27 cellular contexts compared by ENCODE assay signal in genomic region chr13:27595055-27595811, GRCh38. TPM values are rescaled to one million over a fixed set of nuclear protein-coding genes. Genes with fewer than 3 reads are reported as not detected.
DNase-seq lines count a peak whose midpoint lies in the region; ATAC-seq, FAIRE-seq and TF ChIP-seq lines count a peak whose summit lies in the region.
"Had no signal": no experiment of that assay in that cellular context is flagged by ENCODE, and none has a peak within 500 bp of the region (broad histone marks: within the 10 kb centered on the region; RNA-seq: fewer than 3 reads in every experiment).

No MANE protein-coding gene starts in this region.

- BruUV-seq in HepG2 (replicated peaks; lab: Mats Ljungman, UMichigan) = no TSS peak

- POLR2A ChIA-PET in HepG2 (lab: Yijun Ruan, JAX) = no interaction called here

- TF ChIP-seq RAD21 in HepG2 (CRISPR knock-in tag; IDR thresholded peaks at IDR 0.05) = no peak

- peaks cover 0 to 44% (median 12%) of the 10 kb centered on the region in 11 experiments; a peak in 8 of 22 replicates for H4K20me1 ChIP-seq in BLaER1 treated with 17β-estradiol and CSF1 and Interleukin-3, amounts not matched to agents 10 nM and 100 nM
- peaks cover 28% of the 10 kb centered on the region for H4K20me1 ChIP-seq in HepG2 (ENCODE audit: insufficient read depth, low read length)

- no peak overlapping the region for H3K9ac ChIP-seq in BLaER1 treated with 17β-estradiol and CSF1 and Interleukin-3, amounts not matched to agents 10 nM and 100 nM
- H3K9ac ChIP-seq in HepG2 (ENCODE audit: insufficient read depth, low read depth, low read length) = no peak overlapping the region

- peaks cover 0 to 1% (median 0%) of the 10 kb centered on the region in 11 experiments; a peak in 1 of 22 replicates for H3K9me3 ChIP-seq in BLaER1 treated with 17β-estradiol and CSF1 and Interleukin-3, amounts not matched to agents 10 nM and 100 nM (replicated peaks in 1 of 11)
- no peaks in the 10 kb centered on the region for H3K9me3 ChIP-seq in HepG2 (ENCODE audit: low read length)
- H3K9me3 ChIP-seq: left ventricle myocardium inferior, neutrophil, Peyer's patch, psoas muscle, suprapubic skin had no signal

- H3K36me3 Mint-ChIP-seq in mesothelial cell of epicardium = no peaks in the 10 kb centered on the region
- H3K36me3 Mint-ChIP-seq: CD4-positive, alpha-beta memory T cell; stimulated activated effector memory CD8-positive, alpha-beta T cell treated with anti-CD3 and anti-CD28 coated beads, Interleukin-12 subunit alpha, Interleukin-12 subunit beta, amount 100 ng/mL, for 72 hours had no signal

- H3K4me3 Mint-ChIP-seq in mesothelial cell of epicardium = no peak overlapping the region
- H3K4me3 Mint-ChIP-seq: CD4-positive, alpha-beta memory T cell; stimulated activated effector memory CD8-positive, alpha-beta T cell treated with anti-CD3 and anti-CD28 coated beads, Interleukin-12 subunit alpha, Interleukin-12 subunit beta, amount 100 ng/mL, for 72 hours; T-helper 17 cell had no signal

- no peak for TF ChIP-seq CTCF in HepG2 (CRISPR knock-in tag; IDR thresholded peaks at IDR 0.05)
- no peak for TF ChIP-seq CTCF in mesothelial cell of epicardium (IDR thresholded peaks at IDR 0.05; ENCODE audit: unreplicated experiment)

- H3K36me3 ChIP-seq in BLaER1 treated with 17β-estradiol and CSF1 and Interleukin-3, amounts not matched to agents 10 nM and 100 nM = no peaks in the 10 kb centered on the region
- no peaks in the 10 kb centered on the region for H3K36me3 ChIP-seq in HepG2 (replicated peaks in 1 of 2; ENCODE audit: control insufficient read depth in 1 of 2, insufficient read depth in 2 of 2, low read length in 2 of 2)
- H3K36me3 ChIP-seq: left ventricle myocardium inferior, neutrophil, Peyer's patch, suprapubic skin, WERI-Rb-1 had no signal

- no peak overlapping the region for H2AFZ ChIP-seq in HepG2 (ENCODE audit: low read length)

- no peaks in the 10 kb centered on the region for H3K27me3 Mint-ChIP-seq in mesothelial cell of epicardium (ENCODE audit: low read depth)
- H3K27me3 Mint-ChIP-seq: CD4-positive, alpha-beta memory T cell; T-helper 17 cell had no signal

- TF ChIP-seq EP300 in HepG2 (IDR thresholded peaks at IDR 0.05; ENCODE audit: low read depth in 2 of 2, low read length in 2 of 2) = no peak
- no peak for TF ChIP-seq EP300 in HepG2 (CRISPR knock-in tag; IDR thresholded peaks at IDR 0.05; ENCODE audit: borderline replicate concordance)

- no peaks in the 10 kb centered on the region for H3K9me3 Mint-ChIP-seq in mesothelial cell of epicardium
- H3K9me3 Mint-ChIP-seq: CD4-positive, alpha-beta memory T cell; stimulated activated effector memory CD8-positive, alpha-beta T cell treated with anti-CD3 and anti-CD28 coated beads, Interleukin-12 subunit alpha, Interleukin-12 subunit beta, amount 100 ng/mL, for 72 hours had no signal

- peak overlapping the region; percentile 10 to 36 (median 28); a peak in 18 of 22 replicates for H3K4me2 ChIP-seq in BLaER1 treated with 17β-estradiol and CSF1 and Interleukin-3, amounts not matched to agents 10 nM and 100 nM
- H3K4me2 ChIP-seq in HepG2 (ENCODE audit: low read depth, low read length) = no peak overlapping the region

- H3K4me1 Mint-ChIP-seq in mesothelial cell of epicardium = peaks cover 10% of the 10 kb centered on the region
- H3K4me1 Mint-ChIP-seq: T-helper 17 cell had no signal

- H3K27ac Mint-ChIP-seq in mesothelial cell of epicardium = no peak overlapping the region
- H3K27ac Mint-ChIP-seq: CD4-positive, alpha-beta memory T cell; stimulated activated effector memory CD8-positive, alpha-beta T cell treated with anti-CD3 and anti-CD28 coated beads, Interleukin-12 subunit alpha, Interleukin-12 subunit beta, amount 100 ng/mL, for 72 hours; T-helper 17 cell had no signal

- peaks cover 92% of the 10 kb centered on the region for H3K79me2 ChIP-seq in HepG2 (ENCODE audit: insufficient read depth, low read length)

- TF ChIP-seq POLR2A in HepG2 (IDR thresholded peaks at IDR 0.05; ENCODE audit: insufficient read depth in 1 of 2, low read depth in 2 of 2, low read length in 2 of 2) = no peak

- peaks cover 9 to 24% (median 12%) of the 10 kb centered on the region in 10 experiments; a peak in 19 of 20 replicates for H3K4me1 ChIP-seq in BLaER1 treated with 17β-estradiol and CSF1 and Interleukin-3, amounts not matched to agents 10 nM and 100 nM
- peaks cover 62% of the 10 kb centered on the region for H3K4me1 ChIP-seq in HepG2 (ENCODE audit: insufficient read depth, low read length)

- CTCF ChIA-PET in HepG2 (lab: Yijun Ruan, JAX; ENCODE audit: low intra/inter-chr PET ratio, low total read pairs) = no interaction called here

- peak; percentile 65 for ATAC-seq in GM19395 (IDR thresholded peaks at IDR 0.05; ENCODE audit: unreplicated experiment)
- no peak; the same call in 2 of the 3 replicates for ATAC-seq in HepG2
- ATAC-seq in GM19455 (IDR thresholded peaks at IDR 0.05; ENCODE audit: unreplicated experiment) = no peak
- no peak for ATAC-seq in HG03565 (IDR thresholded peaks at IDR 0.05; ENCODE audit: unreplicated experiment)
- ATAC-seq: psoas muscle; stimulated activated effector memory CD8-positive, alpha-beta T cell treated with anti-CD3 and anti-CD28 coated beads, Interleukin-12 subunit alpha, Interleukin-12 subunit beta, amount 100 ng/mL, for 72 hours; T-helper 17 cell had no signal

- H3K4me3 ChIP-seq in BLaER1 treated with 17β-estradiol and CSF1 and Interleukin-3, amounts not matched to agents 10 nM and 100 nM = no peak overlapping the region
- no peak overlapping the region for H3K4me3 ChIP-seq in HepG2 (replicated peaks in 1 of 3; ENCODE audit: insufficient read depth in 1 of 3, low read depth in 2 of 3, low read length in 3 of 3)
- H3K4me3 ChIP-seq: left ventricle myocardium inferior, Peyer's patch, psoas muscle, suprapubic skin had no signal

- no peak overlapping the region for H3K27ac ChIP-seq in BLaER1 treated with 17β-estradiol and CSF1 and Interleukin-3, amounts not matched to agents 10 nM and 100 nM
- H3K27ac ChIP-seq in HepG2 (ENCODE audit: extremely low read length, insufficient read depth, low read length) = no peak overlapping the region
- H3K27ac ChIP-seq: left ventricle myocardium inferior, neutrophil, psoas muscle, suprapubic skin, WERI-Rb-1 had no signal

- DNase-seq in OCI-M1 (lab: John Stamatoyannopoulos, UW) (peak; percentile 59), HepG2 (ENCODE audit: low spot score) (no peak), mesothelial cell of epicardium (ENCODE audit: low spot score in 2 of 2, unreplicated experiment in 2 of 2) (no peak), NCI-H1105 (lab: John Stamatoyannopoulos, UW) (no peak)
- DNase-seq: activated CD4-positive, alpha-beta T cell treated with anti-CD3 and anti-CD28 coated beads, Interleukin-2, amount 50 U/mL, for 4 hours; activated CD8-positive, alpha-beta memory T cell treated with anti-CD3 and anti-CD28 coated beads, Interleukin-2, amount 50 U/mL, for 48 hours; activated effector memory CD4-positive, alpha-beta T cell treated with Interleukin-2 at 50 U/mL for 16 hours; CD4-positive, alpha-beta memory T cell; GF-D8; left ventricle myocardium inferior; NCI-H1048; NCI-H2029; NCI-H345; Peyer's patch; psoas muscle; stimulated activated CD4-positive, alpha-beta T cell treated with anti-CD3 and anti-CD28 coated beads, Interleukin-1b, Interleukin-23, amount 100 ng/mL, for 48 hours; T-helper 17 cell had no signal

- WGBS in HepG2 (ENCODE audit: low lambda C conversion rate) = 85% methylated on average over 2 of the region's 2 CpGs

- in situ Hi-C loops in HepG2 (cut with HindIII; ENCODE audit: extremely low pct_ligation_motif_present, low pct_unique_long_range_greater_than_20kb) = no loop called here

- intact Hi-C loops in HepG2 (cut with micrococcal nuclease; ENCODE audit: unreplicated experiment) = no loop called here

- no peak for FAIRE-seq in HepG2 (lab: Jason Lieb, UNC)
- FAIRE-seq: H54, urothelium cell line had no signal

- no peaks in the 10 kb centered on the region for H3K27me3 ChIP-seq in BLaER1 treated with 17β-estradiol and CSF1 and Interleukin-3, amounts not matched to agents 10 nM and 100 nM
- no peaks in the 10 kb centered on the region for H3K27me3 ChIP-seq in HepG2 (ENCODE audit: control insufficient read depth in 1 of 2, insufficient read depth in 2 of 2, low read length in 2 of 2)
- H3K27me3 ChIP-seq: neutrophil, Peyer's patch, suprapubic skin had no signal

RNA-seq across cellular contexts. Expression of gene LNX2, which starts 25.1 kb away (rescaled TPM):
- total RNA-seq in HepG2 (2016; rRNA removed; fragmentation: Illumina TruSeq; extraction: Trizol) (9.7 and 13.1 TPM in 2 replicates), mesothelial cell of epicardium (12.8 to 14.4 TPM (median 13.6 TPM) in 3 replicates)
- 3.3 and 3.9 TPM in 2 replicates for total RNA-seq in HepG2 (2016; cell fraction: cytosol; rRNA removed; fragmentation: Illumina TruSeq; extraction: Trizol; ENCODE audit: low read depth)
- 9.5 and 13.3 TPM in 2 replicates for total RNA-seq in HepG2 (2016; cell fraction: insoluble cytoplasmic fraction; rRNA removed; fragmentation: Illumina TruSeq; extraction: Trizol)
- 4.9 and 5.9 TPM in 2 replicates for total RNA-seq in HepG2 (2016; cell fraction: membrane; rRNA removed; fragmentation: Illumina TruSeq; extraction: Trizol)
- 9.0 and 9.9 TPM in 2 replicates for total RNA-seq in HepG2 (2016; cell fraction: nucleus; rRNA removed; fragmentation: Illumina TruSeq; extraction: Trizol)
- polyA plus RNA-seq in HepG2 (2011; rRNA removed) = 8.1 and 9.2 TPM in 2 replicates
- polyA plus RNA-seq in HepG2 (2011; cell fraction: cytosol; rRNA removed) = 5.4 and 6.7 TPM in 2 replicates
- polyA plus RNA-seq in HepG2 (2011; cell fraction: nucleus; rRNA removed) = 4.8 and 5.3 TPM in 2 replicates
- polyA plus RNA-seq in HepG2 (2012) = 6.9 and 8.2 TPM in 2 replicates
- 0.50 and 0.63 TPM in 2 replicates for polyA plus RNA-seq in HepG2 (2016; cell fraction: cytosol; fragmentation: Illumina TruSeq; extraction: Trizol; ENCODE audit: low read depth)
- 14.1 and 14.2 TPM in 2 replicates for polyA plus RNA-seq in HepG2 (2016; cell fraction: insoluble cytoplasmic fraction; fragmentation: Illumina TruSeq; extraction: Trizol; ENCODE audit: low read depth)
- 2.3 and 3.1 TPM in 2 replicates for polyA plus RNA-seq in HepG2 (2016; cell fraction: membrane; fragmentation: Illumina TruSeq; extraction: Trizol; ENCODE audit: low read depth)
- polyA plus RNA-seq in HepG2 (2016; cell fraction: nucleus; fragmentation: Illumina TruSeq; extraction: Trizol; ENCODE audit: insufficient read depth, low read depth) = 7.6 and 7.8 TPM in 2 replicates
- polyA minus RNA-seq in HepG2 (2011; rRNA and poly(A)+ RNA removed; ENCODE audit: low replicate concordance) = 11.6 and 15.0 TPM in 2 replicates
- 12.0 and 13.0 TPM in 2 replicates for polyA minus RNA-seq in HepG2 (2011; cell fraction: cytosol; rRNA and poly(A)+ RNA removed)
- 24.6 and 26.7 TPM in 2 replicates for polyA minus RNA-seq in HepG2 (2011; cell fraction: nucleus; rRNA and poly(A)+ RNA removed)

RNA-seq across cellular contexts. Expression of gene POLR1D, which starts 26.5 kb away (rescaled TPM):
- total RNA-seq in HepG2 (2016; rRNA removed; fragmentation: Illumina TruSeq; extraction: Trizol) = 181 and 183 TPM in 2 replicates
- 246 and 252 TPM in 2 replicates for total RNA-seq in HepG2 (2016; cell fraction: cytosol; rRNA removed; fragmentation: Illumina TruSeq; extraction: Trizol; ENCODE audit: low read depth)
- 190 and 194 TPM in 2 replicates for total RNA-seq in HepG2 (2016; cell fraction: insoluble cytoplasmic fraction; rRNA removed; fragmentation: Illumina TruSeq; extraction: Trizol)
- 347 and 379 TPM in 2 replicates for total RNA-seq in HepG2 (2016; cell fraction: membrane; rRNA removed; fragmentation: Illumina TruSeq; extraction: Trizol)
- total RNA-seq in HepG2 (2016; cell fraction: nucleus; rRNA removed; fragmentation: Illumina TruSeq; extraction: Trizol) = 101 and 102 TPM in 2 replicates
- polyA plus RNA-seq in HepG2 (2011; rRNA removed) = 406 and 490 TPM in 2 replicates
- 328 and 389 TPM in 2 replicates for polyA plus RNA-seq in HepG2 (2011; cell fraction: cytosol; rRNA removed)
- 165 and 181 TPM in 2 replicates for polyA plus RNA-seq in HepG2 (2011; cell fraction: nucleus; rRNA removed)
- 441 and 562 TPM in 2 replicates for polyA plus RNA-seq in HepG2 (2012)
- 296 and 321 TPM in 2 replicates for polyA plus RNA-seq in HepG2 (2016; cell fraction: cytosol; fragmentation: Illumina TruSeq; extraction: Trizol; ENCODE audit: low read depth)
- 226 and 233 TPM in 2 replicates for polyA plus RNA-seq in HepG2 (2016; cell fraction: insoluble cytoplasmic fraction; fragmentation: Illumina TruSeq; extraction: Trizol; ENCODE audit: low read depth)
- 377 and 388 TPM in 2 replicates for polyA plus RNA-seq in HepG2 (2016; cell fraction: membrane; fragmentation: Illumina TruSeq; extraction: Trizol; ENCODE audit: low read depth)
- 205 and 216 TPM in 2 replicates for polyA plus RNA-seq in HepG2 (2016; cell fraction: nucleus; fragmentation: Illumina TruSeq; extraction: Trizol; ENCODE audit: insufficient read depth, low read depth)
- polyA minus RNA-seq in HepG2 (2011; rRNA and poly(A)+ RNA removed; ENCODE audit: low replicate concordance) = 26.6 and 51.6 TPM in 2 replicates
- polyA minus RNA-seq in HepG2 (2011; cell fraction: cytosol; rRNA and poly(A)+ RNA removed) = 99.7 and 122 TPM in 2 replicates
- 54.1 and 77.7 TPM in 2 replicates for polyA minus RNA-seq in HepG2 (2011; cell fraction: nucleus; rRNA and poly(A)+ RNA removed)
- 119 to 120 TPM (median 120 TPM) in 3 replicates for total RNA-seq in mesothelial cell of epicardium
